ENCODE assay signal across 8 cellular contexts in genomic region chrX:118345045-118345400, GRCh38. TPM values are rescaled to one million over a fixed set of nuclear protein-coding genes. Genes with fewer than 3 reads are reported as not detected.
DNase-seq lines count a peak whose midpoint lies in the region; ATAC-seq and TF ChIP-seq lines count a peak whose summit lies in the region.

No MANE protein-coding gene starts in this region.

- H3K4me3 Mint-ChIP-seq in effector memory CD8-positive, alpha-beta T cell = peak overlapping the region; percentile 95 to 98
- peak overlapping the region; percentile 96 for H3K4me3 Mint-ChIP-seq in progenitor cell of endocrine pancreas (ENCODE audit: low read depth)

- ATAC-seq in effector memory CD8-positive, alpha-beta T cell (replicated peaks) = no peak
- no peak for ATAC-seq in GM19452 (IDR thresholded peaks at IDR 0.05; ENCODE audit: unreplicated experiment)

- H3F3A ChIP-seq in MM.1S (ENCODE audit: insufficient read depth, low read length) = peaks cover 11% of the 10 kb centered on the region; the same call in 1 of the 2 replicates

- H3K27me3 Mint-ChIP-seq in effector memory CD8-positive, alpha-beta T cell = no peaks in the 10 kb centered on the region
- H3K27me3 Mint-ChIP-seq in progenitor cell of endocrine pancreas = no peaks in the 10 kb centered on the region

- peak overlapping the region; percentile 79 for H3K4me2 ChIP-seq in MM.1S (ENCODE audit: low read depth, low read length)

- H3K4me1 Mint-ChIP-seq in effector memory CD8-positive, alpha-beta T cell (ENCODE audit: low read depth in 2 of 2) = peaks cover 7 to 28% of the 10 kb centered on the region in 2 donors
- peaks cover 15% of the 10 kb centered on the region for H3K4me1 Mint-ChIP-seq in progenitor cell of endocrine pancreas (ENCODE audit: low read depth)

- peaks cover 0 to 1% of the 10 kb centered on the region in 2 donors for H3K9me3 Mint-ChIP-seq in effector memory CD8-positive, alpha-beta T cell
- peaks cover 6% of the 10 kb centered on the region for H3K9me3 Mint-ChIP-seq in progenitor cell of endocrine pancreas (ENCODE audit: low read depth)

- H3K9ac ChIP-seq in MM.1S (ENCODE audit: low read length) = peak overlapping the region; percentile 73; the same call in 1 of the 2 replicates

- H3K36me3 Mint-ChIP-seq in effector memory CD8-positive, alpha-beta T cell (ENCODE audit: insufficient read depth) = peaks cover 15% of the 10 kb centered on the region
- H3K36me3 Mint-ChIP-seq in progenitor cell of endocrine pancreas (ENCODE audit: insufficient read depth) = no peaks in the 10 kb centered on the region

- peak overlapping the region; percentile 47; the same call in 1 of the 2 replicates for H3K27ac ChIP-seq in MM.1S (ENCODE audit: low read length)

- H4K20me1 ChIP-seq in MM.1S (ENCODE audit: insufficient read depth, low read length) = no peaks in the 10 kb centered on the region

- DNase-seq in NCI-H345 (lab: John Stamatoyannopoulos, UW) (peak; percentile 14), NCI-H345 treated with DMSO at 0.1 percent for 48 hours (lab: John Stamatoyannopoulos, UW; ENCODE audit: unreplicated experiment) (no peak), MM.1S (no peak), progenitor cell of endocrine pancreas (ENCODE audit: low spot score, unreplicated experiment) (no peak), GM03348 (ENCODE audit: low spot score) (no peak), NCI-H1436 (lab: John Stamatoyannopoulos, UW) (no peak)
- no peak for DNase-seq in effector memory CD8-positive, alpha-beta T cell

- H3K9me2 ChIP-seq in MM.1S (replicated peaks; ENCODE audit: insufficient read depth, low read length) = no peaks in the 10 kb centered on the region

- H3K79me2 ChIP-seq in MM.1S (ENCODE audit: low read length) = peaks cover 32% of the 10 kb centered on the region

- TF ChIP-seq CTCF in MM.1S (IDR thresholded peaks at IDR 0.05; ENCODE audit: low read length) (no peak), progenitor cell of endocrine pancreas (IDR thresholded peaks at IDR 0.05; ENCODE audit: unreplicated experiment) (no peak)

- no peaks in the 10 kb centered on the region for H3K27me3 ChIP-seq in MM.1S (replicated peaks; ENCODE audit: insufficient read depth, low read length)

- H3K27ac Mint-ChIP-seq in effector memory CD8-positive, alpha-beta T cell = peak overlapping the region in 1 of 2 donors; percentile 98
- H3K27ac Mint-ChIP-seq in progenitor cell of endocrine pancreas = peak overlapping the region; percentile 99

- no peaks in the 10 kb centered on the region for H3K9me3 ChIP-seq in MM.1S (replicated peaks; ENCODE audit: insufficient read depth, low read length)

- peak overlapping the region; percentile 75 for H2AFZ ChIP-seq in MM.1S (ENCODE audit: low read length)

- H3K36me3 ChIP-seq in MM.1S (replicated peaks; ENCODE audit: insufficient read depth, low read length) = no peaks in the 10 kb centered on the region

- peak overlapping the region; percentile 67 for H3K4me3 ChIP-seq in MM.1S (ENCODE audit: low read length)

- no peaks in the 10 kb centered on the region for H3K4me1 ChIP-seq in MM.1S (ENCODE audit: low read length)

RNA-seq across cellular contexts. Expression of gene WDR44, which starts 0.9 kb away (rescaled TPM):
- total RNA-seq in progenitor cell of endocrine pancreas = 10.0 and 11.8 TPM in 2 replicates
